ENCODE assay signal across 1 cellular context in genomic region chr1:169138866-169139670, GRCh38.
TF ChIP-seq lines count a peak whose summit lies in the region.

No MANE protein-coding gene starts in this region.

TF ChIP-seq in GM12878, 131 proteins besides CTCF, POLR2A, EP300 and RAD21 (continued from another document):
- TF ChIP-seq, protein P1, sequence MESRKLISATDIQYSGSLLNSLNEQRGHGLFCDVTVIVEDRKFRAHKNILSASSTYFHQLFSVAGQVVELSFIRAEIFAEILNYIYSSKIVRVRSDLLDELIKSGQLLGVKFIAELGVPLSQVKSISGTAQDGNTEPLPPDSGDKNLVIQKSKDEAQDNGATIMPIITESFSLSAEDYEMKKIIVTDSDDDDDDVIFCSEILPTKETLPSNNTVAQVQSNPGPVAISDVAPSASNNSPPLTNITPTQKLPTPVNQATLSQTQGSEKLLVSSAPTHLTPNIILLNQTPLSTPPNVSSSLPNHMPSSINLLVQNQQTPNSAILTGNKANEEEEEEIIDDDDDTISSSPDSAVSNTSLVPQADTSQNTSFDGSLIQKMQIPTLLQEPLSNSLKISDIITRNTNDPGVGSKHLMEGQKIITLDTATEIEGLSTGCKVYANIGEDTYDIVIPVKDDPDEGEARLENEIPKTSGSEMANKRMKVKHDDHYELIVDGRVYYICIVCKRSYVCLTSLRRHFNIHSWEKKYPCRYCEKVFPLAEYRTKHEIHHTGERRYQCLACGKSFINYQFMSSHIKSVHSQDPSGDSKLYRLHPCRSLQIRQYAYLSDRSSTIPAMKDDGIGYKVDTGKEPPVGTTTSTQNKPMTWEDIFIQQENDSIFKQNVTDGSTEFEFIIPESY (IDR thresholded peaks at IDR 0.05) = no peak
- TF ChIP-seq KDM1A (IDR thresholded peaks at IDR 0.05; ENCODE audit: borderline replicate concordance) (no peak), ZBED1 (IDR thresholded peaks at IDR 0.05; ENCODE audit: borderline replicate concordance) (0 out of 2 replicates have a peak, but pooled peaks have one; percentile 56), SREBF2 (IDR thresholded peaks at IDR 0.05; ENCODE audit: low read length) (no peak), PML (IDR thresholded peaks at IDR 0.05; ENCODE audit: low read length) (peak; percentile 69; the same call in 1 of the 2 replicates), RB1 (IDR thresholded peaks at IDR 0.05; ENCODE audit: borderline replicate concordance) (no peak), EGR1 (IDR thresholded peaks at IDR 0.05; ENCODE audit: borderline replicate concordance in 1 of 2, low read depth in 2 of 2, low read length in 2 of 2) (no peak), MTA2 (IDR thresholded peaks at IDR 0.05; ENCODE audit: low read depth) (peak; percentile 96), ATF7 (IDR thresholded peaks at IDR 0.05; ENCODE audit: low read depth) (peak; percentile 86), ZBTB40 (IDR thresholded peaks at IDR 0.05; ENCODE audit: borderline replicate concordance) (no peak), RUNX3 (IDR thresholded peaks at IDR 0.05; ENCODE audit: low read length) (peak; percentile 69), SIN3A (IDR thresholded peaks at IDR 0.05; ENCODE audit: low read depth, low read length) (no peak), CHD1 (IDR thresholded peaks at IDR 0.05; ENCODE audit: low read depth, low read length) (no peak), BRCA1 (IDR thresholded peaks at IDR 0.05; ENCODE audit: low read depth, low read length) (no peak), TCF12 (IDR thresholded peaks at IDR 0.05; ENCODE audit: low read depth, low read length) (0 out of 2 replicates have a peak, but pooled peaks have one; percentile 37), EED (IDR thresholded peaks at IDR 0.05; ENCODE audit: low read depth) (no peak), CBX3 (IDR thresholded peaks at IDR 0.05; ENCODE audit: borderline replicate concordance, low read depth) (no peak), TCF3 (IDR thresholded peaks at IDR 0.05; ENCODE audit: borderline replicate concordance, insufficient read depth, low read depth, low read length) (no peak), ZNF217 (IDR thresholded peaks at IDR 0.05) (peak; percentile 100), ZNF207 (IDR thresholded peaks at IDR 0.05; ENCODE audit: borderline replicate concordance) (no peak), KLF5 (IDR thresholded peaks at IDR 0.05; ENCODE audit: partially characterized antibody) (no peak), POLR2AphosphoS5 (IDR thresholded peaks at IDR 0.05; ENCODE audit: low read length) (no peak), BCL11A (IDR thresholded peaks at IDR 0.05; ENCODE audit: low read depth, low read length) (peak; percentile 68; the same call in 1 of the 2 replicates), CBX5 (IDR thresholded peaks at IDR 0.05; ENCODE audit: low read depth) (0 out of 2 replicates have a peak, but pooled peaks have one; percentile 76), RCOR1 (conservative IDR thresholded peaks at IDR 0.05; ENCODE audit: low read depth, low read length) (no peak), SMAD1 (IDR thresholded peaks at IDR 0.05; ENCODE audit: low read depth, partially characterized antibody) (no peak), MEF2A (IDR thresholded peaks at IDR 0.05; ENCODE audit: insufficient read depth, low read depth, low read length) (peak; percentile 75), MLLT1 (IDR thresholded peaks at IDR 0.05) (no peak), DPF2 (IDR thresholded peaks at IDR 0.05) (peak; percentile 98), SUZ12 (IDR thresholded peaks at IDR 0.05; ENCODE audit: unreplicated experiment) (no peak), SUPT20H (IDR thresholded peaks at IDR 0.05; ENCODE audit: borderline replicate concordance, control insufficient read depth, low read depth, low read length) (no peak), SMAD5 (IDR thresholded peaks at IDR 0.05; ENCODE audit: low read depth) (no peak), ETV6 (conservative IDR thresholded peaks at IDR 0.05 in 1 of 2, IDR thresholded peaks at IDR 0.05 in 1 of 2; ENCODE audit: borderline replicate concordance in 1 of 2, low read depth in 1 of 2) (no peak), SREBF1 (IDR thresholded peaks at IDR 0.05; ENCODE audit: low read length) (peak; percentile 76), JUNB (IDR thresholded peaks at IDR 0.05) (peak; percentile 100), TCF7 (IDR thresholded peaks at IDR 0.05; ENCODE audit: borderline replicate concordance) (peak; percentile 52; the same call in 1 of the 2 replicates), TARDBP (IDR thresholded peaks at IDR 0.05; ENCODE audit: borderline replicate concordance) (no peak), TAF1 (IDR thresholded peaks at IDR 0.05; ENCODE audit: borderline replicate concordance, low read depth, low read length) (no peak), FOS (IDR thresholded peaks at IDR 0.05; ENCODE audit: borderline replicate concordance, extremely low read depth, insufficient read length) (no peak), GABPA (IDR thresholded peaks at IDR 0.05; ENCODE audit: low read depth) (peak; percentile 77), IRF4 (IDR thresholded peaks at IDR 0.05; ENCODE audit: low read depth, low read length) (peak; percentile 93), SP1 (IDR thresholded peaks at IDR 0.05; ENCODE audit: low read depth, low read length) (no peak)
- TF ChIP-seq, protein P2, sequence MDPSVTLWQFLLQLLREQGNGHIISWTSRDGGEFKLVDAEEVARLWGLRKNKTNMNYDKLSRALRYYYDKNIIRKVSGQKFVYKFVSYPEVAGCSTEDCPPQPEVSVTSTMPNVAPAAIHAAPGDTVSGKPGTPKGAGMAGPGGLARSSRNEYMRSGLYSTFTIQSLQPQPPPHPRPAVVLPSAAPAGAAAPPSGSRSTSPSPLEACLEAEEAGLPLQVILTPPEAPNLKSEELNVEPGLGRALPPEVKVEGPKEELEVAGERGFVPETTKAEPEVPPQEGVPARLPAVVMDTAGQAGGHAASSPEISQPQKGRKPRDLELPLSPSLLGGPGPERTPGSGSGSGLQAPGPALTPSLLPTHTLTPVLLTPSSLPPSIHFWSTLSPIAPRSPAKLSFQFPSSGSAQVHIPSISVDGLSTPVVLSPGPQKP (IDR thresholded peaks at IDR 0.05; ENCODE audit: low read depth, low read length) = no peak
- TF ChIP-seq, protein P3, sequence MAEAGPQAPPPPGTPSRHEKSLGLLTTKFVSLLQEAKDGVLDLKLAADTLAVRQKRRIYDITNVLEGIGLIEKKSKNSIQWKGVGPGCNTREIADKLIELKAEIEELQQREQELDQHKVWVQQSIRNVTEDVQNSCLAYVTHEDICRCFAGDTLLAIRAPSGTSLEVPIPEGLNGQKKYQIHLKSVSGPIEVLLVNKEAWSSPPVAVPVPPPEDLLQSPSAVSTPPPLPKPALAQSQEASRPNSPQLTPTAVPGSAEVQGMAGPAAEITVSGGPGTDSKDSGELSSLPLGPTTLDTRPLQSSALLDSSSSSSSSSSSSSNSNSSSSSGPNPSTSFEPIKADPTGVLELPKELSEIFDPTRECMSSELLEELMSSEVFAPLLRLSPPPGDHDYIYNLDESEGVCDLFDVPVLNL (IDR thresholded peaks at IDR 0.05; ENCODE audit: low read depth, low read length) = no peak
- TF ChIP-seq, protein P4, sequence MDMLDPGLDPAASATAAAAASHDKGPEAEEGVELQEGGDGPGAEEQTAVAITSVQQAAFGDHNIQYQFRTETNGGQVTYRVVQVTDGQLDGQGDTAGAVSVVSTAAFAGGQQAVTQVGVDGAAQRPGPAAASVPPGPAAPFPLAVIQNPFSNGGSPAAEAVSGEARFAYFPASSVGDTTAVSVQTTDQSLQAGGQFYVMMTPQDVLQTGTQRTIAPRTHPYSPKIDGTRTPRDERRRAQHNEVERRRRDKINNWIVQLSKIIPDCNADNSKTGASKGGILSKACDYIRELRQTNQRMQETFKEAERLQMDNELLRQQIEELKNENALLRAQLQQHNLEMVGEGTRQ (IDR thresholded peaks at IDR 0.05; ENCODE audit: borderline replicate concordance, low read depth, low read length) = no peak
- TF ChIP-seq, protein P5, sequence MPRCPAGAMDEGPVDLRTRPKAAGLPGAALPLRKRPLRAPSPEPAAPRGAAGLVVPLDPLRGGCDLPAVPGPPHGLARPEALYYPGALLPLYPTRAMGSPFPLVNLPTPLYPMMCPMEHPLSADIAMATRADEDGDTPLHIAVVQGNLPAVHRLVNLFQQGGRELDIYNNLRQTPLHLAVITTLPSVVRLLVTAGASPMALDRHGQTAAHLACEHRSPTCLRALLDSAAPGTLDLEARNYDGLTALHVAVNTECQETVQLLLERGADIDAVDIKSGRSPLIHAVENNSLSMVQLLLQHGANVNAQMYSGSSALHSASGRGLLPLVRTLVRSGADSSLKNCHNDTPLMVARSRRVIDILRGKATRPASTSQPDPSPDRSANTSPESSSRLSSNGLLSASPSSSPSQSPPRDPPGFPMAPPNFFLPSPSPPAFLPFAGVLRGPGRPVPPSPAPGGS (IDR thresholded peaks at IDR 0.05; ENCODE audit: borderline replicate concordance, insufficient read depth, low read depth, low read length, poor library complexity, severe bottlenecking) = peak; percentile 84
